Comparison of ENCODE assay signal across 13 cellular contexts in the genomic region with DNA sequence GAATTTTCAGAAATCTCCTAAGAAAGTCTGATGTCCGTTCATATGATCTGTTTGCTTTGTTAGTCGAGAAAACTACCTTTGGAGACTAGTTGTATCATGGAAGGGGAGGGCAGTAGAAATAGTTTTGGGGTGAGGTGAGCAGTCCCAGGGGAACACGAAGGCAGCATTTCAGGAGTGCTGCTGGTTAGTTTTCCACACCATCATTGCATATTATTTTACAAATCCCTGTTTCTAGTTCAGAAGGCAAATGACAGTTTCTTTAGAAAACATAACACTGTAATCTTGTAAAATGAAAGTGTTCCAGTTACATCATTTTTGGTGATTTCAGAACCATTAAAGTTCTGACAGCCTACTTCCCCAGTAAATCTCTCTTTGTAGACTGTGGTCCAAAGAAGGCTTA. TPM values are rescaled to one million over a fixed set of nuclear protein-coding genes. Genes with fewer than 3 reads are reported as not detected.
"Had no signal": no experiment of that assay in that cellular context is flagged by ENCODE, and none has a peak within 500 bp of the region (broad histone marks: within the 10 kb centered on the region; RNA-seq: fewer than 3 reads in every experiment).

No MANE protein-coding gene starts in this region.

RNA-seq across cellular contexts. Expression of gene CA5A, which starts 40.3 kb away (rescaled TPM):
- total RNA-seq: activated CD8-positive, alpha-beta memory T cell treated with anti-CD3 and anti-CD28 coated beads, Interleukin-2, amount 10 ng/mL, durations not matched to agents 7 days and 5 days; activated T-helper 2 cell treated with anti-CD3 and anti-CD28 coated beads, Interferon-gamma antibody, Interleukin-2, Interleukin-4, amounts not matched to agents 10 μg/mL and 5 μg/mL and 100 μg/mL, durations not matched to agents 14 hours and 24 hours and 36 hours; body of pancreas; esophagus mucosa; left cardiac atrium; lower leg skin; natural killer cell; renal cortical epithelial cell; SK-MEL-5; T-helper 17 cell; transverse colon; vagina had no signal
- polyA plus RNA-seq: adipose tissue had no signal
